8 cellular contexts compared by ENCODE assay signal in the genomic region with DNA sequence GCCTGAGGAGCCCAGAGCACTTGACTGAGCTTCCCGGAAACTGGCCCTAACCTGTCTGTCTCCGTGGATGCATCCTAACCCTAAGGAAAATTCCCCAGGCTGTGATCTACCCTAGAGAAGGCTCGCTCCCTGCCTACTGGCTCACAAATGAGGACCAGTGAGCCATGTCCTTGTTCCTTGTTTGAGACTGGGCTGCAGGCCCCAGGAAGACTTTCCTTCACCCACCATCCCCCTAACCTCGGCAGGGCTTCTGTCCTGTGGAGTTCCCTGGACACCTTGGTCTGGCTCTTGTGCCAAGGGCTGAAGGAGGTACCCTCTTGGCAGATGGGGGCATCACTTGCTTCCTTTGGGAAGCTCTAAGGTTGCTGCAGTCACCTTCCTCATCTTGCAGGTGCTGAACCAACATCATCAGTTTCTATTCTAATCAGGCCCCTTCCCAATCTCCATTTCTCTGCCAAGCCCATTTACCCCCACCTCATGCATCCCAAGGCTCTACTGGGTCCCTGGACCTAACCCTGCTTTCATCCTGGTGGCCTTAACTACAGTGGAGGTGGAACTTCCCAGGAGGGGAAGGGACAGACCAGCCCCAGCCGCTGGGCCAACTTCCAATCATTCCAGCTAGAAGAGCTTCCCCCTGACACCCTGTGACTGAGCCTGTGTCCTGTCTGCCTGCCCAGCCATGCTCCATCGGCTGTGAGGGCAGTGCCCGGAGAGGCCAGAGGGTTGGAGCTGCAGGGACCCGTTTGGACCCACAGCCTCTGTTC. TPM values are rescaled to one million over a fixed set of nuclear protein-coding genes. Genes with fewer than 3 reads are reported as not detected.
DNase-seq lines count a peak whose midpoint lies in the region; ATAC-seq and TF ChIP-seq lines count a peak whose summit lies in the region.

No MANE protein-coding gene starts in this region.

- H3K4me3 ChIP-seq in WI38 (ENCODE audit: low read depth, low read length), result peak overlapping the region; percentile 72
- peak overlapping the region; percentile 95 for H3K4me3 ChIP-seq in psoas muscle

- peaks cover 38% of the 10 kb centered on the region for H3K4me1 ChIP-seq in psoas muscle

- DNase-seq in EL, result peak; percentile 20
- no peak for DNase-seq in Right ventricle myocardium superior
- DNase-seq in psoas muscle, result no peak
- DNase-seq in stimulated activated CD4-positive, alpha-beta T cell treated with anti-CD3 and anti-CD28 coated beads, Interleukin-4, amount 100 ng/mL, for 4 hours, result no peak

- no peaks in the 10 kb centered on the region for H3K9me3 ChIP-seq in psoas muscle

- H3K36me3 ChIP-seq in psoas muscle (ENCODE audit: insufficient read depth in 1 of 2, low read depth in 1 of 2), result peaks cover 1 to 50% of the 10 kb centered on the region in 2 donors

- ATAC-seq in Right ventricle myocardium superior (ENCODE audit: poor library complexity), result peak; percentile 26
- ATAC-seq in psoas muscle, result no peak
- no peak for ATAC-seq in GM19455 (IDR thresholded peaks at IDR 0.05; ENCODE audit: unreplicated experiment)
- ATAC-seq in HG03159 (IDR thresholded peaks at IDR 0.05; ENCODE audit: unreplicated experiment), result no peak
- no peak for ATAC-seq in GM21619 (IDR thresholded peaks at IDR 0.05; ENCODE audit: unreplicated experiment)

- no peaks in the 10 kb centered on the region for H3K27me3 ChIP-seq in psoas muscle (ENCODE audit: insufficient read depth in 3 of 3, low read length in 2 of 3)

- intact Hi-C loops in Right ventricle myocardium superior (cut with DNase I), result no loop called here
- intact Hi-C loops in psoas muscle (cut with DNase I), result no loop called here

- TF ChIP-seq CTCF in WI38 (IDR thresholded peaks at IDR 0.05; ENCODE audit: low read depth, low read length) (no peak), psoas muscle (IDR thresholded peaks at IDR 0.05) (no peak)

- WGBS in psoas muscle, 3 donors, result 37 to 46% (median 39%) methylated on average over 8 of the region's 8 CpGs

- peak overlapping the region; percentile 94 for H3K27ac ChIP-seq in psoas muscle

RNA-seq across cellular contexts. Expression of gene RNF40, which starts 12.4 kb away (rescaled TPM):
- total RNA-seq in Right ventricle myocardium superior (29.4 TPM), psoas muscle (10 to 100 TPM; 26.8 to 49.1 (median 36.5) TPM)
- 10 to 100 TPM; 29.1 to 42.2 (median 33.2) TPM for polyA plus RNA-seq in psoas muscle

RNA-seq across cellular contexts. Expression of gene ZNF629, which starts 12.5 kb away (rescaled TPM):
- total RNA-seq in Right ventricle myocardium superior, result 16.5 TPM
- 10 to 100 TPM in 3 of 4 donors, 1 to 10 TPM in 1; 5.3 to 15.9 (median 13.1) TPM for total RNA-seq in psoas muscle
- polyA plus RNA-seq in psoas muscle, result 1 to 10 TPM; 1.5 to 7.8 (median 4.4) TPM

RNA-seq across cellular contexts. Expression of gene CFAP119, which starts 12.7 kb away (rescaled TPM):
- 0.46 TPM for total RNA-seq in Right ventricle myocardium superior
- 1 to 10 TPM in 1 of 4 donors, under 1 TPM in 3; 0.52 to 2.4 (median 0.78) TPM for total RNA-seq in psoas muscle
- polyA plus RNA-seq in psoas muscle, result 1 to 10 TPM in 1 of 3 donors, under 1 TPM in 2; 0.48 to 3.0 (median 0.63) TPM

RNA-seq across cellular contexts. Expression of gene PHKG2, which starts 26.3 kb away (rescaled TPM):
- total RNA-seq in Right ventricle myocardium superior, result 13.4 TPM
- 10 to 100 TPM; 10.1 to 13.5 (median 12.9) TPM for total RNA-seq in psoas muscle
- 10 to 100 TPM; 13.2 to 21.3 (median 13.8) TPM for polyA plus RNA-seq in psoas muscle
